Comparison of ENCODE assay signal across 20 cellular contexts in genomic region chr18:78208052-78208451, GRCh38.
"Had no signal": no experiment of that assay in that cellular context is flagged by ENCODE, and none has a peak within 500 bp of the region (broad histone marks: within the 10 kb centered on the region; RNA-seq: fewer than 3 reads in every experiment).

No MANE protein-coding gene starts in this region.

- H3K4me1 Mint-ChIP-seq: mesothelial cell of epicardium; naive B cell; natural killer cell; stimulated activated memory B cell treated with anti-CD40 and anti-IgM and Interleukin-4, amounts not matched to agents 10 μg/mL and 1 μg/mL and 100 μg/mL, for 72 hours; stimulated activated naive CD8-positive, alpha-beta T cell treated with anti-CD3 and anti-CD28 coated beads, Interleukin-15, amount 100 ng/mL, for 72 hours had no signal

- DNase-seq: islet precursor cell; left ventricle myocardium inferior; mesendoderm; naive B cell; natural killer cell; nephron progenitor cell; occipital lobe; right lobe of liver; stimulated activated CD4-positive, alpha-beta T cell treated with anti-CD3 and anti-CD28 coated beads, Interleukin-1b, Interleukin-23, amount 100 ng/mL, for 48 hours; stimulated activated CD4-positive, alpha-beta T cell treated with anti-CD3 and anti-CD28 coated beads, Interleukin-2, amount 100 ng/mL, for 48 hours; stimulated activated CD4-positive, alpha-beta T cell treated with anti-CD3 and anti-CD28 coated beads, Interleukin-4, amount 100 ng/mL, for 4 hours; stimulated activated CD8-positive, alpha-beta memory T cell treated with anti-CD3 and anti-CD28 coated beads, Interleukin-4, amount 100 ng/mL, for 48 hours; stimulated activated naive CD4-positive, alpha-beta T cell treated with Interleukin-2 at 50 U/mL for 16 hours; stimulated activated naive CD8-positive, alpha-beta T cell treated with anti-CD3 and anti-CD28 coated beads, Interleukin-15, amount 100 ng/mL, for 72 hours; substantia nigra; uterus had no signal

- H3K27ac Mint-ChIP-seq: mesothelial cell of epicardium; naive B cell; natural killer cell; progenitor cell of endocrine pancreas; stimulated activated memory B cell treated with anti-CD40 and anti-IgM and Interleukin-4, amounts not matched to agents 10 μg/mL and 1 μg/mL and 100 μg/mL, for 72 hours; type B pancreatic cell had no signal

- H3K9me3 Mint-ChIP-seq: mesothelial cell of epicardium; natural killer cell; nephron progenitor cell; stimulated activated memory B cell treated with anti-CD40 and anti-IgM and Interleukin-4, amounts not matched to agents 10 μg/mL and 1 μg/mL and 100 μg/mL, for 72 hours; stimulated activated naive CD8-positive, alpha-beta T cell treated with anti-CD3 and anti-CD28 coated beads, Interleukin-15, amount 100 ng/mL, for 72 hours; type B pancreatic cell had no signal

- H3K36me3 Mint-ChIP-seq: mesothelial cell of epicardium; naive B cell; natural killer cell; stimulated activated memory B cell treated with anti-CD40 and anti-IgM and Interleukin-4, amounts not matched to agents 10 μg/mL and 1 μg/mL and 100 μg/mL, for 72 hours; type B pancreatic cell had no signal

- H3K4me3 Mint-ChIP-seq: mesothelial cell of epicardium; naive B cell; natural killer cell; nephron progenitor cell; stimulated activated memory B cell treated with anti-CD40 and anti-IgM and Interleukin-4, amounts not matched to agents 10 μg/mL and 1 μg/mL and 100 μg/mL, for 72 hours; stimulated activated naive CD8-positive, alpha-beta T cell treated with anti-CD3 and anti-CD28 coated beads, Interleukin-15, amount 100 ng/mL, for 72 hours; type B pancreatic cell had no signal

- H3K27me3 Mint-ChIP-seq: naive B cell; stimulated activated memory B cell treated with anti-CD40 and anti-IgM and Interleukin-4, amounts not matched to agents 10 μg/mL and 1 μg/mL and 100 μg/mL, for 72 hours; stimulated activated naive CD8-positive, alpha-beta T cell treated with anti-CD3 and anti-CD28 coated beads, Interleukin-15, amount 100 ng/mL, for 72 hours; type B pancreatic cell had no signal
